Comparison of ENCODE assay signal across 12 cellular contexts in the genomic region with DNA sequence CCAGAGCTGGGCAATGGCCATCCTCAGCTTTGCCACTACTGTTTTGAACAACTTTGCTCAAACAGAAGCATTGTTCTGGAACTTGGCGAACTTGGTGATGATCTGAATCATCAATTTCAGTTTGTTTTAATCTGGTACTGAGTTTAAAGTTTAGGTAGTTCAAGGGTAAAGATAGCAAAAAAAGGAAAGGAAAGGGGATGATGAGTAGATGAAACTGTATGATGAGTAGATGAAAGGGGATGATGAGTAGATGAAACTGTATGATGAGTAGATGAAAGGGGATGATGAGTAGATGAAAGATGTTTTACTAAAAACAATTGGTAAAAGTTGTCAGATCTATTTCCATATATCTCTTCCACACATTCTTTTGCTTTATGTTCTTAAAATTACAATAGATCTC.
DNase-seq lines count a peak whose midpoint lies in the region; ATAC-seq and FAIRE-seq lines count a peak whose summit lies in the region.
"Had no signal": no experiment of that assay in that cellular context is flagged by ENCODE, and none has a peak within 500 bp of the region (broad histone marks: within the 10 kb centered on the region; RNA-seq: fewer than 3 reads in every experiment).

No MANE protein-coding gene starts in this region.

- H3K4me3 Mint-ChIP-seq in activated CD4-positive, alpha-beta T cell treated with anti-CD3 and anti-CD28 coated beads for 36 hours, result no peak overlapping the region
- no peak overlapping the region for H3K4me3 Mint-ChIP-seq in activated naive CD4-positive, alpha-beta T cell treated with anti-CD3 and anti-CD28 coated beads for 36 hours
- no peak overlapping the region for H3K4me3 Mint-ChIP-seq in activated naive CD4-positive, alpha-beta T cell treated with anti-CD3 and anti-CD28 coated beads, Interleukin-2, amount 10 ng/mL, durations not matched to agents 7 days and 5 days
- no peak overlapping the region for H3K4me3 Mint-ChIP-seq in activated T-helper 17 cell treated with anti-CD3 and anti-CD28 coated beads, Interleukin-2, amount 50 U/mL, for 72 hours
- H3K4me3 Mint-ChIP-seq: CD8-positive, alpha-beta memory T cell had no signal

- intact Hi-C loops in activated CD4-positive, alpha-beta T cell treated with anti-CD3 and anti-CD28 coated beads for 36 hours (cut with DNase I, micrococcal nuclease), result no loop called here
- intact Hi-C loops in activated naive CD4-positive, alpha-beta T cell treated with anti-CD3 and anti-CD28 coated beads for 36 hours (cut with micrococcal nuclease), result no loop called here

- POLR2A ChIA-PET in activated CD4-positive, alpha-beta T cell treated with anti-CD3 and anti-CD28 coated beads for 36 hours (lab: Charles Lee), result no interaction called here

- H3K36me3 Mint-ChIP-seq in activated CD4-positive, alpha-beta T cell treated with anti-CD3 and anti-CD28 coated beads for 36 hours (ENCODE audit: low read depth), result peaks cover 3% of the 10 kb centered on the region
- no peaks in the 10 kb centered on the region for H3K36me3 Mint-ChIP-seq in activated naive CD4-positive, alpha-beta T cell treated with anti-CD3 and anti-CD28 coated beads for 36 hours (ENCODE audit: low read depth)
- no peaks in the 10 kb centered on the region for H3K36me3 Mint-ChIP-seq in activated naive CD4-positive, alpha-beta T cell treated with anti-CD3 and anti-CD28 coated beads, Interleukin-2, amount 10 ng/mL, durations not matched to agents 7 days and 5 days
- H3K36me3 Mint-ChIP-seq in activated T-helper 17 cell treated with anti-CD3 and anti-CD28 coated beads, Interleukin-2, amount 50 U/mL, for 72 hours (ENCODE audit: low read depth), result no peaks in the 10 kb centered on the region
- H3K36me3 Mint-ChIP-seq: CD8-positive, alpha-beta memory T cell had no signal

- H3K27me3 Mint-ChIP-seq in activated CD4-positive, alpha-beta T cell treated with anti-CD3 and anti-CD28 coated beads for 36 hours, result no peaks in the 10 kb centered on the region
- H3K27me3 Mint-ChIP-seq in activated naive CD4-positive, alpha-beta T cell treated with anti-CD3 and anti-CD28 coated beads for 36 hours (ENCODE audit: low read depth), result no peaks in the 10 kb centered on the region
- H3K27me3 Mint-ChIP-seq in activated naive CD4-positive, alpha-beta T cell treated with anti-CD3 and anti-CD28 coated beads, Interleukin-2, amount 10 ng/mL, durations not matched to agents 7 days and 5 days, result no peaks in the 10 kb centered on the region
- H3K27me3 Mint-ChIP-seq in activated T-helper 17 cell treated with anti-CD3 and anti-CD28 coated beads, Interleukin-2, amount 50 U/mL, for 72 hours, result no peaks in the 10 kb centered on the region

- H3K27ac Mint-ChIP-seq in activated CD4-positive, alpha-beta T cell treated with anti-CD3 and anti-CD28 coated beads for 36 hours, result no peak overlapping the region
- peak overlapping the region; percentile 34 for H3K27ac Mint-ChIP-seq in activated naive CD4-positive, alpha-beta T cell treated with anti-CD3 and anti-CD28 coated beads for 36 hours
- H3K27ac Mint-ChIP-seq in activated naive CD4-positive, alpha-beta T cell treated with anti-CD3 and anti-CD28 coated beads, Interleukin-2, amount 10 ng/mL, durations not matched to agents 7 days and 5 days, result no peak overlapping the region
- no peak overlapping the region for H3K27ac Mint-ChIP-seq in activated T-helper 17 cell treated with anti-CD3 and anti-CD28 coated beads, Interleukin-2, amount 50 U/mL, for 72 hours
- H3K27ac Mint-ChIP-seq: CD8-positive, alpha-beta memory T cell had no signal

- peaks cover 7% of the 10 kb centered on the region for H3K9me3 Mint-ChIP-seq in activated CD4-positive, alpha-beta T cell treated with anti-CD3 and anti-CD28 coated beads for 36 hours (ENCODE audit: low read depth)
- H3K9me3 Mint-ChIP-seq in activated naive CD4-positive, alpha-beta T cell treated with anti-CD3 and anti-CD28 coated beads for 36 hours, result peaks cover 17% of the 10 kb centered on the region
- H3K9me3 Mint-ChIP-seq in activated naive CD4-positive, alpha-beta T cell treated with anti-CD3 and anti-CD28 coated beads, Interleukin-2, amount 10 ng/mL, durations not matched to agents 7 days and 5 days, result peaks cover 15% of the 10 kb centered on the region
- peaks cover 8% of the 10 kb centered on the region for H3K9me3 Mint-ChIP-seq in activated T-helper 17 cell treated with anti-CD3 and anti-CD28 coated beads, Interleukin-2, amount 50 U/mL, for 72 hours

- CTCF ChIA-PET in activated CD4-positive, alpha-beta T cell treated with anti-CD3 and anti-CD28 coated beads for 36 hours (lab: Charles Lee), result interaction anchor here (0.7 kb wide), 1 partner anchor 11 kb away, joined by 3 read pairs; no protein-coding TSS in a partner anchor
- CTCF ChIA-PET in activated naive CD4-positive, alpha-beta T cell treated with anti-CD3 and anti-CD28 coated beads for 36 hours (lab: Charles Lee), result no interaction called here
- CTCF ChIA-PET in activated naive CD4-positive, alpha-beta T cell treated with anti-CD3 and anti-CD28 coated beads, Interleukin-2, amount 10 ng/mL, durations not matched to agents 7 days and 5 days (lab: Charles Lee), result no interaction called here

- peak; percentile 80 for ATAC-seq in activated CD4-positive, alpha-beta T cell treated with anti-CD3 and anti-CD28 coated beads for 36 hours
- peak; percentile 72 for ATAC-seq in activated T-helper 17 cell treated with anti-CD3 and anti-CD28 coated beads, Interleukin-2, amount 50 U/mL, for 72 hours (replicated peaks)

- H3K4me1 Mint-ChIP-seq in activated CD4-positive, alpha-beta T cell treated with anti-CD3 and anti-CD28 coated beads for 36 hours, result peaks cover 9% of the 10 kb centered on the region
- no peaks in the 10 kb centered on the region for H3K4me1 Mint-ChIP-seq in activated naive CD4-positive, alpha-beta T cell treated with anti-CD3 and anti-CD28 coated beads for 36 hours (ENCODE audit: low read depth)
- H3K4me1 Mint-ChIP-seq in activated naive CD4-positive, alpha-beta T cell treated with anti-CD3 and anti-CD28 coated beads, Interleukin-2, amount 10 ng/mL, durations not matched to agents 7 days and 5 days, result no peaks in the 10 kb centered on the region
- H3K4me1 Mint-ChIP-seq in activated T-helper 17 cell treated with anti-CD3 and anti-CD28 coated beads, Interleukin-2, amount 50 U/mL, for 72 hours, result no peaks in the 10 kb centered on the region
- H3K4me1 Mint-ChIP-seq: CD8-positive, alpha-beta memory T cell had no signal

- peak; percentile 62 for FAIRE-seq in urothelium cell line (lab: Jason Lieb, UNC)
- FAIRE-seq: H1 had no signal

- DNase-seq in activated CD4-positive, alpha-beta T cell treated with anti-CD3 and anti-CD28 coated beads for 36 hours, result no peak
- no peak for DNase-seq in activated CD4-positive, alpha-beta T cell treated with anti-CD3 and anti-CD28 coated beads, Interleukin-2, amount 50 U/mL, for 48 hours
- peak; percentile 5 for DNase-seq in activated naive CD4-positive, alpha-beta T cell treated with anti-CD3 and anti-CD28 coated beads for 36 hours
- DNase-seq in activated naive CD4-positive, alpha-beta T cell treated with anti-CD3 and anti-CD28 coated beads, Interleukin-2, amount 10 ng/mL, durations not matched to agents 7 days and 5 days, result no peak
- DNase-seq in urothelium cell line (ENCODE audit: low spot score), result no peak
- no peak for DNase-seq in DMS 273 (lab: John Stamatoyannopoulos, UW; ENCODE audit: unreplicated experiment)
- DNase-seq: 8988T; AML-193; Caco-2; CD8-positive, alpha-beta memory T cell had no signal
